Comparison of ENCODE assay signal across 7 cellular contexts in genomic region chr10:119199231-119199992, GRCh38. TPM values are rescaled to one million over a fixed set of nuclear protein-coding genes. Genes with fewer than 3 reads are reported as not detected.
A peak's percentile ranks its signal among the peaks of the same experiment; 100 is the strongest.
DNase-seq lines count a peak whose midpoint lies in the region; ATAC-seq and TF ChIP-seq lines count a peak whose summit lies in the region.

No MANE protein-coding gene starts in this region.

- BruUV-seq in HCT116 (replicated peaks; lab: Mats Ljungman, UMichigan) = no TSS peak

- H3K27me3 Mint-ChIP-seq in activated CD8-positive, alpha-beta memory T cell treated with anti-CD3 and anti-CD28 coated beads, Interleukin-2, amount 10 ng/mL, durations not matched to agents 7 days and 5 days = peaks cover 4% of the 10 kb centered on the region
- H3K27me3 Mint-ChIP-seq in natural killer cell treated with Interleukin-12 subunit alpha and Interleukin-12 subunit beta and Interleukin-15 and Interleukin-18, amount 100 ng/mL, for 72 hours = peaks cover 0 to 5% of the 10 kb centered on the region in 2 donors

- H4K20me1 ChIP-seq in HCT116 (ENCODE audit: insufficient read depth) = no peaks in the 10 kb centered on the region

- H3K4me2 ChIP-seq in HCT116 (ENCODE audit: low read length) = peak overlapping the region; percentile 20; the same call in 1 of the 2 replicates

- H2AFZ ChIP-seq in HCT116 (ENCODE audit: low read depth, low read length, poor library complexity, severe bottlenecking) = no peak overlapping the region

- peak; percentile 92 for ATAC-seq in HCT116
- ATAC-seq in activated CD8-positive, alpha-beta memory T cell treated with anti-CD3 and anti-CD28 coated beads, Interleukin-2, amount 10 ng/mL, durations not matched to agents 7 days and 5 days = peak; percentile 82
- ATAC-seq in natural killer cell treated with Interleukin-12 subunit alpha and Interleukin-12 subunit beta and Interleukin-15 and Interleukin-18, amount 100 ng/mL, for 72 hours = peak; percentile 55 to 75

- H3K27me3 ChIP-seq in HCT116 (ENCODE audit: insufficient read depth, low read length) = no peaks in the 10 kb centered on the region

- H3K4me3 ChIP-seq in HCT116 (replicated peaks in 1 of 2; ENCODE audit: low read depth in 1 of 2, low read length in 2 of 2) (no peak overlapping the region), fibroblast of mammary gland (ENCODE audit: control insufficient read depth, low read depth, low read length) (no peak overlapping the region)

- DNase-seq in EH (ENCODE audit: low read depth) = peak; percentile 83
- peak; percentile 77 for DNase-seq in HCT116 (ENCODE audit: low read depth, low spot score)
- DNase-seq in NCI-H460 (ENCODE audit: extremely low read depth, low read depth) = peak; percentile 80
- DNase-seq in activated CD8-positive, alpha-beta memory T cell treated with anti-CD3 and anti-CD28 coated beads, Interleukin-2, amount 10 ng/mL, durations not matched to agents 7 days and 5 days = peak; percentile 64
- DNase-seq in fibroblast of mammary gland (ENCODE audit: low read depth) = peak; percentile 86
- no peak for DNase-seq in natural killer cell treated with Interleukin-12 subunit alpha and Interleukin-12 subunit beta and Interleukin-15 and Interleukin-18, amount 100 ng/mL, for 72 hours (ENCODE audit: low spot score)
- DNase-seq in NK-92 treated with Interleukin-12 subunit alpha and Interleukin-12 subunit beta, amount 100 ng/mL, for 24 hours (lab: John Stamatoyannopoulos, UW) = no peak

- CTCF ChIA-PET in HCT116 (lab: Charles Lee) = interaction anchor here (0.6 to 3.9 kb wide), 41 partner anchors 7 to 1138 kb away, joined by 3 to 70 read pairs (median 5); partner anchors contain the start of genes GRK5 and RGS10
- CTCF ChIA-PET in activated CD8-positive, alpha-beta memory T cell treated with anti-CD3 and anti-CD28 coated beads, Interleukin-2, amount 10 ng/mL, durations not matched to agents 7 days and 5 days (lab: Charles Lee) = interaction anchor here (0.6 to 3.8 kb wide), 43 partner anchors 7 to 403 kb away, joined by 3 to 46 read pairs (median 5); partner anchors contain the start of genes GRK5, PRDX3 and RGS10

- no peak overlapping the region for H3K4me3 Mint-ChIP-seq in activated CD8-positive, alpha-beta memory T cell treated with anti-CD3 and anti-CD28 coated beads, Interleukin-2, amount 10 ng/mL, durations not matched to agents 7 days and 5 days
- H3K4me3 Mint-ChIP-seq in natural killer cell treated with Interleukin-12 subunit alpha and Interleukin-12 subunit beta and Interleukin-15 and Interleukin-18, amount 100 ng/mL, for 72 hours = no peak overlapping the region

- H3K4me1 Mint-ChIP-seq in activated CD8-positive, alpha-beta memory T cell treated with anti-CD3 and anti-CD28 coated beads, Interleukin-2, amount 10 ng/mL, durations not matched to agents 7 days and 5 days = peaks cover 14% of the 10 kb centered on the region
- H3K4me1 Mint-ChIP-seq in natural killer cell treated with Interleukin-12 subunit alpha and Interleukin-12 subunit beta and Interleukin-15 and Interleukin-18, amount 100 ng/mL, for 72 hours (ENCODE audit: low read depth in 2 of 2) = peaks cover 23 to 28% of the 10 kb centered on the region in 2 donors

- H3K27ac Mint-ChIP-seq in activated CD8-positive, alpha-beta memory T cell treated with anti-CD3 and anti-CD28 coated beads, Interleukin-2, amount 10 ng/mL, durations not matched to agents 7 days and 5 days = no peak overlapping the region
- H3K27ac Mint-ChIP-seq in natural killer cell treated with Interleukin-12 subunit alpha and Interleukin-12 subunit beta and Interleukin-15 and Interleukin-18, amount 100 ng/mL, for 72 hours = peak overlapping the region; percentile 77 to 90

- H3K9me3 ChIP-seq in HCT116 (ENCODE audit: control insufficient read depth in 1 of 2, insufficient read depth in 1 of 2, low read depth in 1 of 2, low read length in 2 of 2) = no peaks in the 10 kb centered on the region

- RAD21 ChIA-PET in HCT116 (lab: Charles Lee; ENCODE audit: low non-redundant PET in 1 of 2, low total read pairs in 2 of 2, uncharacterized antibody in 2 of 2, unreplicated experiment in 2 of 2) = interaction anchor here (0.7 to 2.9 kb wide), 26 partner anchors 9 to 632 kb away, joined by 3 to 27 read pairs (median 5); partner anchors contain the start of gene RGS10 (in 2 of the 2)

- H3K9me2 ChIP-seq in HCT116 (ENCODE audit: insufficient read depth) = no peaks in the 10 kb centered on the region

- H3K36me3 ChIP-seq in HCT116 (ENCODE audit: control insufficient read depth in 1 of 2, insufficient read depth in 2 of 2, low read length in 2 of 2) = no peaks in the 10 kb centered on the region

- no peak for TF ChIP-seq POLR2A in HCT116 (IDR thresholded peaks at IDR 0.05; ENCODE audit: borderline replicate concordance, extremely low read depth, insufficient read depth, insufficient read length)

- H3K9ac ChIP-seq in HCT116 (ENCODE audit: low read length) = no peak overlapping the region

- H3K79me2 ChIP-seq in HCT116 (ENCODE audit: insufficient read depth, low read length) = no peaks in the 10 kb centered on the region

- TF ChIP-seq RAD21 in HCT116 (IDR thresholded peaks at IDR 0.05; ENCODE audit: low read depth) = peak; percentile 99

- no peak overlapping the region for H3K27ac ChIP-seq in HCT116 (ENCODE audit: low read depth, low read length)

- no peaks in the 10 kb centered on the region for H3K9me3 Mint-ChIP-seq in activated CD8-positive, alpha-beta memory T cell treated with anti-CD3 and anti-CD28 coated beads, Interleukin-2, amount 10 ng/mL, durations not matched to agents 7 days and 5 days (ENCODE audit: low read depth)
- H3K9me3 Mint-ChIP-seq in natural killer cell treated with Interleukin-12 subunit alpha and Interleukin-12 subunit beta and Interleukin-15 and Interleukin-18, amount 100 ng/mL, for 72 hours = no peaks in the 10 kb centered on the region

- POLR2A ChIA-PET in HCT116 (lab: Charles Lee) = interaction anchor here (1.1 to 1.5 kb wide), 2 partner anchors 10 to 290 kb away, joined by 4 read pairs; no protein-coding TSS in a partner anchor

- intact Hi-C loops in HCT116 (cut with micrococcal nuclease) = loop anchor here (1.0 to 10.0 kb wide), 7 partner anchors 218 to 655 kb away; partner anchors contain the start of gene RGS10

- H3K36me3 Mint-ChIP-seq in activated CD8-positive, alpha-beta memory T cell treated with anti-CD3 and anti-CD28 coated beads, Interleukin-2, amount 10 ng/mL, durations not matched to agents 7 days and 5 days = no peaks in the 10 kb centered on the region
- no peaks in the 10 kb centered on the region for H3K36me3 Mint-ChIP-seq in natural killer cell treated with Interleukin-12 subunit alpha and Interleukin-12 subunit beta and Interleukin-15 and Interleukin-18, amount 100 ng/mL, for 72 hours

- peak; percentile 87 to 93 (median 90) for TF ChIP-seq CTCF in HCT116 (IDR thresholded peaks at IDR 0.05 in 2 of 3, conservative IDR thresholded peaks at IDR 0.05 in 1 of 3; ENCODE audit: borderline replicate concordance in 1 of 3, insufficient read depth in 1 of 3, low read depth in 2 of 3, low read length in 2 of 3)
- peak; percentile 93 for TF ChIP-seq CTCF in fibroblast of mammary gland (conservative IDR thresholded peaks at IDR 0.05; ENCODE audit: control insufficient read depth, insufficient read depth, low read depth, low read length)

- H3K4me1 ChIP-seq in HCT116 (ENCODE audit: control insufficient read depth in 1 of 2, insufficient read depth in 2 of 2, low read length in 2 of 2) = peaks cover 0 to 21% of the 10 kb centered on the region in 2 experiments; a peak in 2 of 4 replicates

TF ChIP-seq in HCT116, 20 proteins besides CTCF, POLR2A, EP300 and RAD21:
- peak; percentile 62 for TF ChIP-seq YY1 (IDR thresholded peaks at IDR 0.05; ENCODE audit: extremely low read depth, insufficient replicate concordance, low read depth, low read length)
- no peak for TF ChIP-seq SIN3A (IDR thresholded peaks at IDR 0.05; ENCODE audit: low read depth)

RNA-seq across cellular contexts. Expression of gene GRK5, which starts 8.0 kb away (rescaled TPM):
- total RNA-seq in HCT116 (2021; ENCODE audit: unreplicated experiment) = 7.3 TPM
- 9.7 and 10.0 TPM in 2 replicates for polyA plus RNA-seq in HCT116 (2012)
- total RNA-seq in NCI-H460 (2014; rRNA removed; shearing (Covaris generic)) = 0.40 and 0.79 TPM in 2 replicates
- 0.21 and 0.84 TPM in 2 replicates for polyA plus RNA-seq in NCI-H460 (2014; cell fraction: nucleus; rRNA removed)
- 10 to 100 TPM; 23.2 to 29.5 TPM for total RNA-seq in activated CD8-positive, alpha-beta memory T cell treated with anti-CD3 and anti-CD28 coated beads, Interleukin-2, amount 10 ng/mL, durations not matched to agents 7 days and 5 days
- 10 to 100 TPM; 11.1 to 16.2 TPM for total RNA-seq in natural killer cell treated with Interleukin-12 subunit alpha and Interleukin-12 subunit beta and Interleukin-15 and Interleukin-18, amount 100 ng/mL, for 72 hours

RNA-seq across cellular contexts. Expression of gene PRDX3, which starts 20.8 kb away (rescaled TPM):
- total RNA-seq in HCT116 (2021; ENCODE audit: unreplicated experiment) = 281 TPM
- 167 and 222 TPM in 2 replicates for polyA plus RNA-seq in HCT116 (2012)
- 336 and 354 TPM in 2 replicates for total RNA-seq in NCI-H460 (2014; rRNA removed; shearing (Covaris generic))
- 407 and 487 TPM in 2 replicates for polyA plus RNA-seq in NCI-H460 (2014; cell fraction: nucleus; rRNA removed)
- total RNA-seq in activated CD8-positive, alpha-beta memory T cell treated with anti-CD3 and anti-CD28 coated beads, Interleukin-2, amount 10 ng/mL, durations not matched to agents 7 days and 5 days = 100 to 1,000 TPM; 124 to 166 TPM
- 100 to 1,000 TPM; 137 to 144 TPM for total RNA-seq in natural killer cell treated with Interleukin-12 subunit alpha and Interleukin-12 subunit beta and Interleukin-15 and Interleukin-18, amount 100 ng/mL, for 72 hours

RNA-seq across cellular contexts. Expression of gene SFXN4, which starts 33.9 kb away (rescaled TPM):
- 58.2 TPM for total RNA-seq in HCT116 (2021; ENCODE audit: unreplicated experiment)
- polyA plus RNA-seq in HCT116 (2012) = 35.4 and 50.2 TPM in 2 replicates
- 50.7 and 51.0 TPM in 2 replicates for total RNA-seq in NCI-H460 (2014; rRNA removed; shearing (Covaris generic))
- 47.7 and 68.6 TPM in 2 replicates for polyA plus RNA-seq in NCI-H460 (2014; cell fraction: nucleus; rRNA removed)
- 10 to 100 TPM; 29.9 to 33.4 TPM for total RNA-seq in activated CD8-positive, alpha-beta memory T cell treated with anti-CD3 and anti-CD28 coated beads, Interleukin-2, amount 10 ng/mL, durations not matched to agents 7 days and 5 days
- total RNA-seq in natural killer cell treated with Interleukin-12 subunit alpha and Interleukin-12 subunit beta and Interleukin-15 and Interleukin-18, amount 100 ng/mL, for 72 hours = 10 to 100 TPM; 22.4 to 48.0 TPM

Comparison
In these comparisons a context has a peak if more than half of its experiments do, and no peak if none do; other contexts are left out.
1. DNase-seq: peak in EH (single experiment), HCT116 (single experiment), NCI-H460 (single experiment), activated CD8-positive, alpha-beta memory T cell treated with anti-CD3 and anti-CD28 coated beads, Interleukin-2, amount 10 ng/mL, durations not matched to agents 7 days and 5 days (single experiment) and fibroblast of mammary gland (single experiment); none in natural killer cell treated with Interleukin-12 subunit alpha and Interleukin-12 subunit beta and Interleukin-15 and Interleukin-18, amount 100 ng/mL, for 72 hours (single experiment) and NK-92 treated with Interleukin-12 subunit alpha and Interleukin-12 subunit beta, amount 100 ng/mL, for 24 hours (single experiment).
2. Peak in every context shown above with its lines, with median percentiles within 50 percentile points of each other: ATAC-seq.